8 cellular contexts compared by ENCODE assay signal in the genomic region with DNA sequence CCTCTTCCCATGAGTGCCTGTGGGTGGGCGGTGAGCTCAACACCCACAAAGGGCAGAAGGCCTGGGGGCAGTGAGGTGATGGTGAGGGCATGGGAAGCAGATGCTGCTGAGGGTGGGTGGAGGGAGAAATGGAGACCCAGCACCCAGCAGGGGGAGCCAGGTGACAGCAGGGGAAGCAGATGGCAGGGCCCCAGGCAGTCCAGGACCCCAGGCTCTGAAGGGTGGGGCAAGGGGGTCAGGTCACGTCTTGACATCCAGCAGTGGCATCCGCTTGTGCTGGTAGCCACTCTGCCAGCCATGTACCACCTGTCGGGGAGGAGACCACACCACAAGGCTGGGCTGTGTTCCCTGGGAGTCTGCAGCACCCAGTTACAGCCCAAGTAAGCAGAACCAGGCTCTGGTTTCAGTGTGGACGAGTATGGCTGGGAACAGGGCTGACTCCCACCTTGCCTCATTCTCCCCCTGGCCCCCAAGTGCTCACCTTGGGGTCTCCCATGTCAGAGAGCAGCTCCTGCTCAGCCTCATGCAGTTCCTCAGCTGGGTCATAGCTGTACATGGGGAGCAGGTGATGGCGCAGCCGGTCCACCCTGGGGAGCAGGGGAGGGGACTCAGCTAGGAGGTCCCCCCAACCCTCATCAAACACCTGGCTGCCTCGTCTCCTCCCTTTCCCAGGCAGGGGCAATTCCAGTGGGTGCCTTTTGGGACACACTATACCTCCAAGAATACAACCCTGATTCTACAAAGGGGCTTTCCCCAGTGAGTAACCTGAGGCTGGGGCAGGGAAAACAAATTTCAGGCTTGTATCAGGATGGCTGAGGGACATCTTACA. TPM values are rescaled to one million over a fixed set of nuclear protein-coding genes. Genes with fewer than 3 reads are reported as not detected.
DNase-seq lines count a peak whose midpoint lies in the region; ATAC-seq, FAIRE-seq and TF ChIP-seq lines count a peak whose summit lies in the region.

No MANE protein-coding gene starts in this region.

- H4K20me1 ChIP-seq in GM23248 (ENCODE audit: insufficient read depth) (no peaks in the 10 kb centered on the region), keratinocyte (ENCODE audit: control insufficient read depth, extremely low read depth, insufficient read depth, low read length) (peaks cover 17% of the 10 kb centered on the region)

- peak overlapping the region; percentile 33 to 82 (median 60) for H3K27ac Mint-ChIP-seq in CD14-positive monocyte
- peak overlapping the region in 1 of 2 donors; percentile 87 for H3K27ac Mint-ChIP-seq in activated naive CD4-positive, alpha-beta T cell treated with anti-CD3 and anti-CD28 coated beads, Interleukin-2, amount 50 U/mL, for 72 hours

- in situ Hi-C loops in GM23248 (cut with MboI), result no loop called here

- H3K4me2 ChIP-seq in GM23248 (ENCODE audit: unreplicated experiment), result no peak overlapping the region
- H3K4me2 ChIP-seq in keratinocyte (ENCODE audit: control insufficient read depth, extremely low read depth, insufficient read depth, low read depth, low read length), result peak overlapping the region; percentile 98

- H3K36me3 ChIP-seq in GM23248 (ENCODE audit: low read depth) (no peaks in the 10 kb centered on the region; the same call in 1 of the 2 replicates), keratinocyte (ENCODE audit: control insufficient read depth in 2 of 2, extremely low read depth in 1 of 2, insufficient read depth in 2 of 2, low read length in 2 of 2) (peaks cover 15 to 16% of the 10 kb centered on the region in 2 experiments)

- H3K9ac ChIP-seq in GM23248 (no peak overlapping the region), keratinocyte (ENCODE audit: control insufficient read depth, extremely low read depth, insufficient read depth, low read length) (peak overlapping the region; percentile 85)

- no peak overlapping the region for H3K4me3 Mint-ChIP-seq in CD14-positive monocyte

- no peaks in the 10 kb centered on the region for H3K9me2 ChIP-seq in GM23248 (ENCODE audit: insufficient read depth)

- H3K9me1 ChIP-seq in keratinocyte (ENCODE audit: control insufficient read depth, extremely low read depth, insufficient read depth, low read length), result peaks cover 5% of the 10 kb centered on the region

- ATAC-seq in activated naive CD4-positive, alpha-beta T cell treated with anti-CD3 and anti-CD28 coated beads, Interleukin-2, amount 50 U/mL, for 72 hours, result no peak
- ATAC-seq in HG02623 (IDR thresholded peaks at IDR 0.05; ENCODE audit: unreplicated experiment), result no peak
- no peak for ATAC-seq in GM21367 (IDR thresholded peaks at IDR 0.05; ENCODE audit: unreplicated experiment)

- H2AFZ ChIP-seq in GM23248 (no peak overlapping the region), keratinocyte (ENCODE audit: control insufficient read depth, low read length) (no peak overlapping the region)

- H3K79me2 ChIP-seq in GM23248 (ENCODE audit: insufficient read depth), result peaks cover 19% of the 10 kb centered on the region
- peaks cover 3% of the 10 kb centered on the region for H3K79me2 ChIP-seq in keratinocyte (ENCODE audit: control insufficient read depth, insufficient read depth, low read length)

- H3F3A ChIP-seq in GM23248 (ENCODE audit: insufficient read depth), result peaks cover 21% of the 10 kb centered on the region

- peaks cover 65% of the 10 kb centered on the region for H3K4me1 Mint-ChIP-seq in CD14-positive monocyte

- H3K9me3 Mint-ChIP-seq in CD14-positive monocyte, result no peaks in the 10 kb centered on the region
- H3K9me3 Mint-ChIP-seq in activated naive CD4-positive, alpha-beta T cell treated with anti-CD3 and anti-CD28 coated beads, Interleukin-2, amount 50 U/mL, for 72 hours, result no peaks in the 10 kb centered on the region

- H3K27me3 ChIP-seq in GM23248 (replicated peaks; ENCODE audit: insufficient read depth), result no peaks in the 10 kb centered on the region
- no peaks in the 10 kb centered on the region for H3K27me3 ChIP-seq in keratinocyte (ENCODE audit: control insufficient read depth, extremely low read depth, insufficient read depth, low read length)

- no peak for FAIRE-seq in keratinocyte (lab: Jason Lieb, UNC)

- no peaks in the 10 kb centered on the region for H3K27me3 Mint-ChIP-seq in CD14-positive monocyte (ENCODE audit: low read depth in 3 of 3)

- peak overlapping the region; percentile 30 for H3K27ac ChIP-seq in GM23248
- peak overlapping the region; percentile 81 for H3K27ac ChIP-seq in keratinocyte (ENCODE audit: control insufficient read depth, insufficient read depth, low read length)

- dilution Hi-C loops in keratinocyte (cut with MboI; ENCODE audit: extremely low pct_ligation_motif_present, low sequenced_read_pairs), result no loop called here

- intact Hi-C loops in CD14-positive monocyte (cut with micrococcal nuclease), result loop anchor here in 1 of 2 donors (5.0 kb wide), 1 partner anchor 49 kb away; no protein-coding TSS in a partner anchor

- H3K36me3 Mint-ChIP-seq in CD14-positive monocyte, result peaks cover 33 to 40% of the 10 kb centered on the region in 2 donors
- H3K36me3 Mint-ChIP-seq in activated naive CD4-positive, alpha-beta T cell treated with anti-CD3 and anti-CD28 coated beads, Interleukin-2, amount 50 U/mL, for 72 hours, result peaks cover 12 to 14% of the 10 kb centered on the region in 2 donors

- no peaks in the 10 kb centered on the region for H3K9me3 ChIP-seq in GM23248 (ENCODE audit: low read depth)
- H3K9me3 ChIP-seq in keratinocyte (ENCODE audit: control insufficient read depth, low read depth, low read length), result no peaks in the 10 kb centered on the region

- 76 to 80% methylated on average over 8 of the region's 8 CpGs for WGBS in GM23248 (ENCODE audit: low coverage in 1 of 2, low lambda C conversion rate in 2 of 2, missing lambda C conversion rate in 2 of 2), 2 experiments

- H3K4me3 ChIP-seq in GM23248 (no peak overlapping the region), keratinocyte (ENCODE audit: control insufficient read depth in 2 of 3, extremely low read depth in 1 of 3, insufficient read depth in 2 of 3, low read depth in 1 of 3, low read length in 3 of 3) (no peak overlapping the region)

- peaks cover 35% of the 10 kb centered on the region for H3K4me1 ChIP-seq in GM23248 (ENCODE audit: insufficient read depth)
- peaks cover 64% of the 10 kb centered on the region for H3K4me1 ChIP-seq in keratinocyte (ENCODE audit: control insufficient read depth, extremely low read depth, insufficient read depth, low read length)

- TF ChIP-seq CTCF in CD14-positive monocyte (IDR thresholded peaks at IDR 0.05), result peak; percentile 27
- TF ChIP-seq CTCF in keratinocyte (optimal IDR thresholded peaks at IDR 0.05 in 1 of 3, IDR thresholded peaks at IDR 0.05 in 1 of 3, conservative IDR thresholded peaks at IDR 0.05 in 1 of 3; ENCODE audit: extremely low read depth in 1 of 3, insufficient read depth in 2 of 3, low read length in 3 of 3), result peak in 2 of 3 experiments; percentile 55 to 60

- DNase-seq in CD14-positive monocyte (ENCODE audit: low spot score) (no peak), GM23248 (peak; percentile 55), keratinocyte (ENCODE audit: low read depth, low spot score) (no peak), NCI-H1436 treated with DMSO at 0.1 percent for 48 hours (lab: John Stamatoyannopoulos, UW) (no peak)
- DNase-seq in activated naive CD4-positive, alpha-beta T cell treated with anti-CD3 and anti-CD28 coated beads, Interleukin-2, amount 50 U/mL, for 72 hours (ENCODE audit: low spot score in 2 of 2), result peak; percentile 57 to 69

RNA-seq across cellular contexts. Expression of a gene that starts 2.0 kb away (rescaled TPM):
- 10 to 100 TPM; 57.2 to 66.7 TPM for polyA plus RNA-seq in CD14-positive monocyte
- total RNA-seq in GM23248 (2014; rRNA removed; shearing (Covaris generic)), result 27.6 and 35.1 TPM in 2 replicates
- polyA plus RNA-seq in GM23248 (2016; fragmentation: Nextera tagmentation; extraction: Ambion mirVana), result 55.1 and 58.3 TPM in 2 replicates
- polyA plus RNA-seq in PFSK-1 (2012; ENCODE audit: insufficient read length, low read depth), result 56.8 TPM
- total RNA-seq in activated naive CD4-positive, alpha-beta T cell treated with anti-CD3 and anti-CD28 coated beads, Interleukin-2, amount 50 U/mL, for 72 hours, result 10 to 100 TPM; 12.8 to 25.1 TPM
- polyA plus RNA-seq in keratinocyte, result 27.4 to 49.3 TPM (median 33.0 TPM) in 3 replicates
- polyA plus RNA-seq in keratinocyte (2011; ENCODE audit: low read depth), result 16.0 TPM
- 35.4 and 62.8 TPM in 2 replicates for polyA plus RNA-seq in keratinocyte (2011; cell fraction: cytosol; rRNA removed)
- polyA plus RNA-seq in keratinocyte (2011; cell fraction: nucleus; rRNA removed), result 27.3 and 38.3 TPM in 2 replicates
- polyA plus RNA-seq in keratinocyte (2012; ENCODE audit: low replicate concordance), result 48.3 and 50.2 TPM in 2 replicates
- 18.6 to 50.4 TPM (median 32.2 TPM) in 3 replicates for polyA minus RNA-seq in keratinocyte
- polyA minus RNA-seq in keratinocyte (2011; cell fraction: cytosol; rRNA and poly(A)+ RNA removed), result 78.5 TPM
- polyA minus RNA-seq in keratinocyte (2011; cell fraction: nucleus; rRNA and poly(A)+ RNA removed), result 5.9 and 6.0 TPM in 2 replicates

RNA-seq across cellular contexts. Expression of a gene that starts 10.1 kb away (rescaled TPM):
- polyA plus RNA-seq in CD14-positive monocyte (10 to 100 TPM; 11.4 to 17.6 TPM), GM23248 (2016; fragmentation: Nextera tagmentation; extraction: Ambion mirVana) (332 and 351 TPM in 2 replicates), keratinocyte (69.1 to 185 TPM (median 160 TPM) in 3 replicates)
- total RNA-seq in GM23248 (2014; rRNA removed; shearing (Covaris generic)), result 197 and 243 TPM in 2 replicates
- polyA plus RNA-seq in PFSK-1 (2012; ENCODE audit: insufficient read length, low read depth), result 1,183 TPM
- total RNA-seq in activated naive CD4-positive, alpha-beta T cell treated with anti-CD3 and anti-CD28 coated beads, Interleukin-2, amount 50 U/mL, for 72 hours, result 100 to 1,000 TPM; 524 to 600 TPM
- 30.9 TPM for polyA plus RNA-seq in keratinocyte (2011; ENCODE audit: low read depth)
- polyA plus RNA-seq in keratinocyte (2011; cell fraction: cytosol; rRNA removed), result 90.8 and 179 TPM in 2 replicates
- polyA plus RNA-seq in keratinocyte (2011; cell fraction: nucleus; rRNA removed), result 43.3 and 58.2 TPM in 2 replicates
- 162 and 664 TPM in 2 replicates for polyA plus RNA-seq in keratinocyte (2012; ENCODE audit: low replicate concordance)
- 60.7 to 714 TPM (median 117 TPM) in 3 replicates for polyA minus RNA-seq in keratinocyte
- polyA minus RNA-seq in keratinocyte (2011; cell fraction: cytosol; rRNA and poly(A)+ RNA removed), result 186 TPM
- polyA minus RNA-seq in keratinocyte (2011; cell fraction: nucleus; rRNA and poly(A)+ RNA removed), result 21.0 and 28.2 TPM in 2 replicates

Comparison
In these comparisons a context has a peak if more than half of its experiments do, and no peak if none do; other contexts are left out.
1. DNase-seq: peak in GM23248 (single experiment) and activated naive CD4-positive, alpha-beta T cell treated with anti-CD3 and anti-CD28 coated beads, Interleukin-2, amount 50 U/mL, for 72 hours (2 of 2); none in CD14-positive monocyte (single experiment), keratinocyte (single experiment) and NCI-H1436 treated with DMSO at 0.1 percent for 48 hours (single experiment).